In the genomic region with DNA sequence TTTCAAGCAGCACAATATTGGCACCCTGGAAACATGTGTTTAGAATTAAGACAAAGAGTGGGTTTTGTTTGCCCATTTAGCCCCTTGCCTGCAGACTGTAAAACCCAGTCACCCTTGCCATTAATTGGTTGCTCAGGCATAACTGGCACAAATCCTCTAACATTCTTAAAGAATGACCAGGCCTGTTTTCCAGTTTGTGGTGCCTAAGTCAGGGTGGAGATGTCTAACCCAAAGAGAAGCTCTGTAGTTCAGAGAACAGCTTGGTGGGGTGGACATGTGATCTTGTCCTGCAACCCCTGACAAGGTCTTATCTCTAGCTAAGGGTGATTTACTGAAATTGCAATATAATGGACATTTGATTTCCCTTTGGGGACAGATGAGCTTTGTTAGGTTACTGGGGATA, we compare ENCODE assay signal across 1 cellular context.
TF ChIP-seq lines count a peak whose summit lies in the region.

No MANE protein-coding gene starts in this region.

TF ChIP-seq in IMR-90, 13 proteins besides CTCF, POLR2A, EP300 and RAD21:
- no peak for TF ChIP-seq MXI1 (IDR thresholded peaks at IDR 0.05; ENCODE audit: borderline replicate concordance, low read depth, low read length)
- TF ChIP-seq, protein P1, sequence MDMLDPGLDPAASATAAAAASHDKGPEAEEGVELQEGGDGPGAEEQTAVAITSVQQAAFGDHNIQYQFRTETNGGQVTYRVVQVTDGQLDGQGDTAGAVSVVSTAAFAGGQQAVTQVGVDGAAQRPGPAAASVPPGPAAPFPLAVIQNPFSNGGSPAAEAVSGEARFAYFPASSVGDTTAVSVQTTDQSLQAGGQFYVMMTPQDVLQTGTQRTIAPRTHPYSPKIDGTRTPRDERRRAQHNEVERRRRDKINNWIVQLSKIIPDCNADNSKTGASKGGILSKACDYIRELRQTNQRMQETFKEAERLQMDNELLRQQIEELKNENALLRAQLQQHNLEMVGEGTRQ (IDR thresholded peaks at IDR 0.05; ENCODE audit: low read depth, low read length) = peak; percentile 29; the same call in 1 of the 2 replicates
- TF ChIP-seq FOS (IDR thresholded peaks at IDR 0.05; ENCODE audit: low read depth, low read length) = no peak
- TF ChIP-seq RFX5 (IDR thresholded peaks at IDR 0.05; ENCODE audit: low read depth, low read length) = no peak
- TF ChIP-seq MAFK (IDR thresholded peaks at IDR 0.05; ENCODE audit: low read depth, low read length) = no peak
- TF ChIP-seq, protein P2, sequence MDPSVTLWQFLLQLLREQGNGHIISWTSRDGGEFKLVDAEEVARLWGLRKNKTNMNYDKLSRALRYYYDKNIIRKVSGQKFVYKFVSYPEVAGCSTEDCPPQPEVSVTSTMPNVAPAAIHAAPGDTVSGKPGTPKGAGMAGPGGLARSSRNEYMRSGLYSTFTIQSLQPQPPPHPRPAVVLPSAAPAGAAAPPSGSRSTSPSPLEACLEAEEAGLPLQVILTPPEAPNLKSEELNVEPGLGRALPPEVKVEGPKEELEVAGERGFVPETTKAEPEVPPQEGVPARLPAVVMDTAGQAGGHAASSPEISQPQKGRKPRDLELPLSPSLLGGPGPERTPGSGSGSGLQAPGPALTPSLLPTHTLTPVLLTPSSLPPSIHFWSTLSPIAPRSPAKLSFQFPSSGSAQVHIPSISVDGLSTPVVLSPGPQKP (IDR thresholded peaks at IDR 0.05; ENCODE audit: borderline replicate concordance, low read depth, low read length) = no peak
- TF ChIP-seq BHLHE40 (IDR thresholded peaks at IDR 0.05; ENCODE audit: low read depth, low read length) = no peak
- no peak for TF ChIP-seq NFE2L2 (IDR thresholded peaks at IDR 0.05; ENCODE audit: low read depth, low read length)
